In genomic region chr19:1285737-1286360, GRCh38 we compare ENCODE assay signal across 9 cellular contexts. TPM values are rescaled to one million over a fixed set of nuclear protein-coding genes. Genes with fewer than 3 reads are reported as not detected.
DNase-seq lines count a peak whose midpoint lies in the region; ATAC-seq and TF ChIP-seq lines count a peak whose summit lies in the region.
"Had no signal": no experiment of that assay in that cellular context is flagged by ENCODE, and none has a peak within 500 bp of the region (broad histone marks: within the 10 kb centered on the region; RNA-seq: fewer than 3 reads in every experiment).

Gene EFNA2, plus strand, starts transcription at chr19:1285873. Its CDS starts 296 bp downstream, at chr19:1286169.

- no peak within 1 kb of the TSS for H3K4me3 ChIP-seq in CD8-positive, alpha-beta T cell (ENCODE audit: low read depth, low read length)

- peaks cover 2% of the 10 kb centered on the region for H3K27me3 ChIP-seq in CD8-positive, alpha-beta T cell (ENCODE audit: insufficient read depth, low read length)

- H3K27ac Mint-ChIP-seq in CD8-positive, alpha-beta T cell = no peak within 1 kb of the TSS
- H3K27ac Mint-ChIP-seq in IgD-negative memory B cell (peak within 1 kb of the TSS in 1 of 3 donors; percentile 51), naive B cell (peak within 1 kb of the TSS in 2 of 6 donors; percentile 15 to 54)

- no peak for TF ChIP-seq CTCF in CD8-positive, alpha-beta T cell (IDR thresholded peaks at IDR 0.05)

- H3K4me3 Mint-ChIP-seq in CD8-positive, alpha-beta T cell = peak within 1 kb of the TSS; percentile 55
- H3K4me3 Mint-ChIP-seq in IgD-negative memory B cell (peak within 1 kb of the TSS; percentile 32 to 86 (median 49)), naive B cell (peak within 1 kb of the TSS; percentile 4 to 82 (median 72))

- ATAC-seq in CD8-positive, alpha-beta T cell = no peak
- ATAC-seq in naive B cell (ENCODE audit: low read depth in 2 of 2) = peak; percentile 11 to 23

- H3K9me3 ChIP-seq in CD8-positive, alpha-beta T cell (ENCODE audit: low read length) = no peaks in the 10 kb centered on the region
- H3K9me3 ChIP-seq: neutrophil had no signal

- no peaks in the 10 kb centered on the region for H3K36me3 Mint-ChIP-seq in CD8-positive, alpha-beta T cell
- no peaks in the 10 kb centered on the region for H3K36me3 Mint-ChIP-seq in IgD-negative memory B cell
- H3K36me3 Mint-ChIP-seq in naive B cell = no peaks in the 10 kb centered on the region

- CTCF ChIA-PET in CD8-positive, alpha-beta T cell (lab: Charles Lee) = no interaction called here

- no peaks in the 10 kb centered on the region for H3K36me3 ChIP-seq in CD8-positive, alpha-beta T cell (ENCODE audit: insufficient read depth, low read length)
- H3K36me3 ChIP-seq: neutrophil had no signal

- peaks cover 4% of the 10 kb centered on the region for H3K4me1 Mint-ChIP-seq in CD8-positive, alpha-beta T cell (ENCODE audit: low read depth)
- H3K4me1 Mint-ChIP-seq in IgD-negative memory B cell = peaks cover 0 to 7% (median 2%) of the 10 kb centered on the region in 3 donors
- peaks cover 11 to 17% (median 11%) of the 10 kb centered on the region in 3 donors for H3K4me1 Mint-ChIP-seq in naive B cell

- H3K9me3 Mint-ChIP-seq in CD8-positive, alpha-beta T cell = no peaks in the 10 kb centered on the region
- H3K9me3 Mint-ChIP-seq in IgD-negative memory B cell (peaks cover 0 to 2% (median 0%) of the 10 kb centered on the region in 3 donors), naive B cell (no peaks in the 10 kb centered on the region)

- DNase-seq in CD8-positive, alpha-beta T cell = no peak
- DNase-seq in naive B cell = no peak
- DNase-seq in KG1 (lab: John Stamatoyannopoulos, UW) = no peak
- DNase-seq in NCI-H1092 (lab: John Stamatoyannopoulos, UW) = no peak
- no peak for DNase-seq in DMS114 treated with DMSO at 0.1 percent for 48 hours (lab: John Stamatoyannopoulos, UW; ENCODE audit: unreplicated experiment)
- no peak for DNase-seq in cardiac septum (ENCODE audit: low spot score)

- POLR2A ChIA-PET in CD8-positive, alpha-beta T cell (lab: Charles Lee) = no interaction called here

- intact Hi-C loops in CD8-positive, alpha-beta T cell (cut with DNase I, micrococcal nuclease) = no loop called here
- intact Hi-C loops in cardiac septum (cut with DNase I) = no loop called here

- H3K27me3 Mint-ChIP-seq in CD8-positive, alpha-beta T cell (ENCODE audit: low read depth) = peaks cover 18% of the 10 kb centered on the region
- H3K27me3 Mint-ChIP-seq in IgD-negative memory B cell (peaks cover 33% of the 10 kb centered on the region), naive B cell (peaks cover 16 to 64% (median 33%) of the 10 kb centered on the region in 3 donors)

- no peak within 1 kb of the TSS for H3K27ac ChIP-seq in CD8-positive, alpha-beta T cell (ENCODE audit: low read depth, low read length)
- H3K27ac ChIP-seq in cingulate gyrus (ENCODE audit: low read depth, low read length) = peak within 1 kb of the TSS; percentile 29
- H3K27ac ChIP-seq: neutrophil had no signal

- no peaks in the 10 kb centered on the region for H3K4me1 ChIP-seq in CD8-positive, alpha-beta T cell (ENCODE audit: insufficient read depth, low read length)

RNA-seq across cellular contexts. Expression of gene EFNA2, which starts in this region (rescaled TPM):
- total RNA-seq in CD8-positive, alpha-beta T cell = not detected
- polyA plus RNA-seq in IgD-negative memory B cell (not detected), naive B cell (ENCODE audit: low read depth in 6 of 6) (not detected)
- total RNA-seq in cardiac septum = not detected

Comparison
In these comparisons a context has a peak if more than half of its experiments do, and no peak if none do; other contexts are left out.
1. Peak in ATAC-seq in naive B cell; RNA of the gene not detected or under 1 TPM.